Comparison of ENCODE assay signal across 1 cellular context in genomic region chr3:49930241-49930690, GRCh38.
TF ChIP-seq lines count a peak whose summit lies in the region.

No MANE protein-coding gene starts in this region.

TF ChIP-seq in endothelial cell of umbilical vein, 7 proteins besides CTCF, POLR2A, EP300 and RAD21:
- TF ChIP-seq FOS (IDR thresholded peaks at IDR 0.05; ENCODE audit: borderline replicate concordance, insufficient read depth, low read length) (no peak), MYC (IDR thresholded peaks at IDR 0.05; ENCODE audit: low read depth, low read length) (no peak)
